5 cellular contexts compared by ENCODE assay signal in the genomic region with DNA sequence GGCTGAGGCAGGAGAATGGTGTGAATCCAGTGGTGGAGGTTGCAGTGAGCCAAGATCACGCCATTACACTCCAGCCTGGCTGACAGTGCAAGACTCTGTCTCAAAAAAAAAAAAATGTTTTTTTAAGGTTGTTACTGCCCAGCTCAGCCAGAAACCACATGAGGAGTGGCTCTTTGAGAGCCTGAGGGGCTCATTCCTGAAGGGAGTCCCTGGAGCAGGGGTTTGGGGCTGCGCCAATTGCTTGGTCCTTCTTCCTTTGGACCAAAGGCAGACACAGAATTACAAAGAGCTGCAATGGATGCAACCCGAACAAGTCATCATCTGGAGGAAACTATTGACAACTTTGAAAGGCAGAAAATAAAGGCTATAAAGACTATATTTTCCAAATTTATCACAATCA.
"Had no signal": no experiment of that assay in that cellular context is flagged by ENCODE, and none has a peak within 500 bp of the region (broad histone marks: within the 10 kb centered on the region; RNA-seq: fewer than 3 reads in every experiment).

No MANE protein-coding gene starts in this region.

- H3K4me3 Mint-ChIP-seq: GM23338, H9 had no signal

- ATAC-seq: GM23338, K562 had no signal

- H3K4me3 ChIP-seq: GM23338, K562 had no signal

- DNase-seq: H9, HCEC 1CT, IMR-90 had no signal

- H3K27ac Mint-ChIP-seq: GM23338, H9 had no signal
